ENCODE assay signal across 8 cellular contexts in genomic region chr16:82653550-82654511, GRCh38. TPM values are rescaled to one million over a fixed set of nuclear protein-coding genes. Genes with fewer than 3 reads are reported as not detected.
A peak's percentile ranks its signal among the peaks of the same experiment; 100 is the strongest.
DNase-seq lines count a peak whose midpoint lies in the region; ATAC-seq and TF ChIP-seq lines count a peak whose summit lies in the region.

No MANE protein-coding gene starts in this region.

- peak overlapping the region; percentile 83 for H2BK5ac ChIP-seq in IMR-90 (ENCODE audit: low read depth, low read length, poor library complexity, severe bottlenecking)

- BruUV-seq in IMR-90 (replicated peaks; lab: Mats Ljungman, UMichigan), result TSS peak; percentile 79

- peaks cover 46 to 79% of the 10 kb centered on the region in 2 experiments for H3K79me1 ChIP-seq in IMR-90 (ENCODE audit: low read depth in 1 of 2, low read length in 2 of 2)

- no peak overlapping the region for H3K4me3 ChIP-seq in IMR-90 (ENCODE audit: insufficient read depth, low read depth, low read length)

- no peaks in the 10 kb centered on the region for H3K36me3 Mint-ChIP-seq in CD14-positive monocyte

- no peaks in the 10 kb centered on the region for H3K27me3 ChIP-seq in IMR-90 (ENCODE audit: control insufficient read depth, insufficient read depth, low read length)

- peaks cover 34% of the 10 kb centered on the region for H3K9me1 ChIP-seq in IMR-90 (ENCODE audit: insufficient read depth, low read length)

- peak overlapping the region; percentile 97 for H3K56ac ChIP-seq in IMR-90 (ENCODE audit: extremely low read depth, insufficient read depth, low read length)

- peaks cover 4 to 6% (median 5%) of the 10 kb centered on the region in 3 donors for H3K27me3 Mint-ChIP-seq in CD14-positive monocyte (ENCODE audit: low read depth in 3 of 3)

- POLR2A ChIA-PET in IMR-90 (lab: Charles Lee; ENCODE audit: unreplicated experiment), result interaction anchor here (0.5 to 1.0 kb wide), 2 partner anchors 17 to 143 kb away, joined by 3 read pairs; no protein-coding TSS in a partner anchor

- no peaks in the 10 kb centered on the region for H4K20me1 ChIP-seq in IMR-90 (ENCODE audit: insufficient read depth, low read length)

- no peak overlapping the region for H3K4me3 Mint-ChIP-seq in CD14-positive monocyte

- H2AK5ac ChIP-seq in IMR-90 (ENCODE audit: low read depth, low read length), result peak overlapping the region; percentile 92

- H3K27ac ChIP-seq in IMR-90 (ENCODE audit: insufficient read depth, low read length), result peak overlapping the region; percentile 85

- H3K4me2 ChIP-seq in IMR-90 (ENCODE audit: low read depth, low read length), result peak overlapping the region; percentile 72

- peak overlapping the region; percentile 64 to 97 for H4K8ac ChIP-seq in IMR-90 (ENCODE audit: low read depth in 2 of 2, low read length in 2 of 2)

- DNase-seq in EH (ENCODE audit: low read depth) (peak; percentile 97), IMR-90 (peak; percentile 95), activated T-cell treated with anti-CD3 and anti-CD28 coated beads for 1 hour (ENCODE audit: low read depth) (peak; percentile 14), glomerular visceral epithelial cell (ENCODE audit: extremely low spot score) (peak; percentile 95), retina (no peak), CD14-positive monocyte (ENCODE audit: low spot score) (no peak)
- DNase-seq in stimulated activated CD4-positive, alpha-beta T cell treated with anti-CD3 and anti-CD28 coated beads, Interleukin-4, amount 100 ng/mL, for 48 hours (ENCODE audit: low read depth in 2 of 2), result peak; percentile 14 to 45

- H2BK20ac ChIP-seq in IMR-90 (ENCODE audit: low read depth, low read length), result peak overlapping the region; percentile 98

- peaks cover 0 to 12% (median 3%) of the 10 kb centered on the region in 7 donors for H3K9me3 Mint-ChIP-seq in CD14-positive monocyte

- ATAC-seq in GM21619 (IDR thresholded peaks at IDR 0.05; ENCODE audit: unreplicated experiment), result peak; percentile 74
- peak; percentile 77 for ATAC-seq in IMR-90 (ENCODE audit: low read depth)

- no peak overlapping the region for H3K27ac Mint-ChIP-seq in CD14-positive monocyte

- H2BK15ac ChIP-seq in IMR-90 (ENCODE audit: low read depth, low read length), result peak overlapping the region; percentile 99

- H3K18ac ChIP-seq in IMR-90 (ENCODE audit: low read depth, low read length), result peak overlapping the region; percentile 71

- no peaks in the 10 kb centered on the region for H3K36me3 ChIP-seq in IMR-90 (ENCODE audit: control insufficient read depth, insufficient read depth, low read length)

- H4K5ac ChIP-seq in IMR-90 (ENCODE audit: low read depth, low read length), result peak overlapping the region; percentile 35

- in situ Hi-C loops in IMR-90 (cut with MboI; ENCODE audit: low sequenced_read_pairs), result no loop called here

- WGBS in IMR-90 (ENCODE audit: extremely low coverage in 2 of 2, insufficient read length in 1 of 2), 2 experiments, result 42% methylated on average over 3 of the region's 11 CpGs; no CpG with 5 or more reads in 1 of the 2 experiments

- H2BK120ac ChIP-seq in IMR-90 (ENCODE audit: low read depth, low read length), result peak overlapping the region; percentile 99

- H3K4me1 ChIP-seq in IMR-90 (ENCODE audit: control insufficient read depth, insufficient read depth, low read length), result peaks cover 33% of the 10 kb centered on the region

- H4K91ac ChIP-seq in IMR-90 (ENCODE audit: insufficient read depth, low read depth, low read length), result peak overlapping the region; percentile 93

- peak; percentile 70 for TF ChIP-seq POLR2A in IMR-90 (IDR thresholded peaks at IDR 0.05; ENCODE audit: low read depth, low read length)

- CTCF ChIA-PET in IMR-90 (lab: Yijun Ruan, JAX), result interaction anchor here (2.6 kb wide), 1 partner anchor 11 kb away, joined by 7 read pairs; no protein-coding TSS in a partner anchor

- TF ChIP-seq CTCF in IMR-90 (conservative IDR thresholded peaks at IDR 0.05; ENCODE audit: low read depth, low read length), result no peak
- TF ChIP-seq CTCF in CD14-positive monocyte (IDR thresholded peaks at IDR 0.05), result no peak

- dilution Hi-C loops in IMR-90 (cut with HindIII; ENCODE audit: low sequenced_read_pairs, unreplicated experiment), result no loop called here

- intact Hi-C loops in IMR-90 (cut with micrococcal nuclease) (loop anchor here (2.0 to 5.0 kb wide), 2 partner anchors 47 to 343 kb away; no protein-coding TSS in a partner anchor), CD14-positive monocyte (cut with micrococcal nuclease) (no loop called here)

- peak overlapping the region; percentile 97 for H3K14ac ChIP-seq in IMR-90 (replicated peaks; ENCODE audit: low read depth, low read length)

- peak overlapping the region; percentile 53 for H2AK9ac ChIP-seq in IMR-90 (replicated peaks; ENCODE audit: low read depth, low read length, poor library complexity)

- H2AFZ ChIP-seq in IMR-90 (replicated peaks; ENCODE audit: low read length, poor library complexity), result peak overlapping the region; percentile 52

- H3K4me1 Mint-ChIP-seq in CD14-positive monocyte, result no peaks in the 10 kb centered on the region

- TF ChIP-seq RAD21 in IMR-90 (IDR thresholded peaks at IDR 0.05; ENCODE audit: low read length), result peak; percentile 22

- no peaks in the 10 kb centered on the region for H3K9me3 ChIP-seq in IMR-90 (ENCODE audit: control insufficient read depth, insufficient read depth, low read length)

- H3K4ac ChIP-seq in IMR-90 (ENCODE audit: low read depth, low read length), result peak overlapping the region; percentile 98

- peak overlapping the region; percentile 41 for H3K9ac ChIP-seq in IMR-90 (ENCODE audit: low read depth, low read length)

- peak overlapping the region; percentile 92 for H3K23ac ChIP-seq in IMR-90 (ENCODE audit: low read depth, low read length)

TF ChIP-seq in IMR-90, 13 proteins besides CTCF, POLR2A, EP300 and RAD21:
- TF ChIP-seq FOS (IDR thresholded peaks at IDR 0.05; ENCODE audit: low read depth, low read length), result peak; percentile 81
- TF ChIP-seq MAFK (IDR thresholded peaks at IDR 0.05; ENCODE audit: low read depth, low read length), result no peak
- no peak for TF ChIP-seq RCOR1 (IDR thresholded peaks at IDR 0.05; ENCODE audit: insufficient replicate concordance, low read length)
- peak; percentile 42; the same call in 1 of the 2 replicates for TF ChIP-seq USF2 (IDR thresholded peaks at IDR 0.05; ENCODE audit: low read depth, low read length)
- TF ChIP-seq MXI1 (IDR thresholded peaks at IDR 0.05; ENCODE audit: borderline replicate concordance, low read depth, low read length), result peak; percentile 58; the same call in 1 of the 2 replicates
- TF ChIP-seq CHD1 (IDR thresholded peaks at IDR 0.05; ENCODE audit: low read depth, low read length), result no peak
- no peak for TF ChIP-seq ELK1 (IDR thresholded peaks at IDR 0.05; ENCODE audit: borderline replicate concordance, low read depth, low read length)
- peak; percentile 53; the same call in 1 of the 2 replicates for TF ChIP-seq NFE2L2 (IDR thresholded peaks at IDR 0.05; ENCODE audit: low read depth, low read length)
- peak; percentile 52; the same call in 1 of the 2 replicates for TF ChIP-seq BHLHE40 (IDR thresholded peaks at IDR 0.05; ENCODE audit: low read depth, low read length)
- TF ChIP-seq MAZ (IDR thresholded peaks at IDR 0.05; ENCODE audit: borderline replicate concordance, low read depth, low read length), result peak; percentile 55; the same call in 1 of the 2 replicates
- no peak for TF ChIP-seq RFX5 (IDR thresholded peaks at IDR 0.05; ENCODE audit: low read depth, low read length)
- no peak for TF ChIP-seq SMC3 (IDR thresholded peaks at IDR 0.05; ENCODE audit: low read depth, low read length)
- TF ChIP-seq CEBPB (IDR thresholded peaks at IDR 0.05; ENCODE audit: low read depth, low read length), result peak; percentile 6; the same call in 1 of the 2 replicates

RNA-seq across cellular contexts. Expression of gene CDH13, which starts 27.1 kb away (rescaled TPM):
- 45.8 and 74.7 TPM in 2 replicates for total RNA-seq in IMR-90 (2012; rRNA removed)
- polyA plus RNA-seq in IMR-90 (2012; rRNA removed) (59.5 and 61.6 TPM in 2 replicates), CD14-positive monocyte (under 1 TPM; 0.13 to 0.19 TPM)
- polyA plus RNA-seq in IMR-90 (2012; cell fraction: cytosol; rRNA removed), result 45.8 and 46.1 TPM in 2 replicates
- 15.1 and 31.6 TPM in 2 replicates for polyA plus RNA-seq in IMR-90 (2012; cell fraction: nucleus; rRNA removed; ENCODE audit: low replicate concordance)

Comparison
In these comparisons a context has a peak if more than half of its experiments do, and no peak if none do; other contexts are left out.
1. DNase-seq: peak in EH (single experiment), IMR-90 (single experiment), activated T-cell treated with anti-CD3 and anti-CD28 coated beads for 1 hour (single experiment), glomerular visceral epithelial cell (single experiment) and stimulated activated CD4-positive, alpha-beta T cell treated with anti-CD3 and anti-CD28 coated beads, Interleukin-4, amount 100 ng/mL, for 48 hours (2 of 2); none in retina (single experiment) and CD14-positive monocyte (single experiment).
2. RNA of gene CDH13, which starts 27.1 kb away (polyA plus RNA-seq): 15.1 to 61.6 TPM in IMR-90; 0.13 to 0.19 TPM in CD14-positive monocyte; every median in the first group is over 10 times any median in the second.